In the genomic region with DNA sequence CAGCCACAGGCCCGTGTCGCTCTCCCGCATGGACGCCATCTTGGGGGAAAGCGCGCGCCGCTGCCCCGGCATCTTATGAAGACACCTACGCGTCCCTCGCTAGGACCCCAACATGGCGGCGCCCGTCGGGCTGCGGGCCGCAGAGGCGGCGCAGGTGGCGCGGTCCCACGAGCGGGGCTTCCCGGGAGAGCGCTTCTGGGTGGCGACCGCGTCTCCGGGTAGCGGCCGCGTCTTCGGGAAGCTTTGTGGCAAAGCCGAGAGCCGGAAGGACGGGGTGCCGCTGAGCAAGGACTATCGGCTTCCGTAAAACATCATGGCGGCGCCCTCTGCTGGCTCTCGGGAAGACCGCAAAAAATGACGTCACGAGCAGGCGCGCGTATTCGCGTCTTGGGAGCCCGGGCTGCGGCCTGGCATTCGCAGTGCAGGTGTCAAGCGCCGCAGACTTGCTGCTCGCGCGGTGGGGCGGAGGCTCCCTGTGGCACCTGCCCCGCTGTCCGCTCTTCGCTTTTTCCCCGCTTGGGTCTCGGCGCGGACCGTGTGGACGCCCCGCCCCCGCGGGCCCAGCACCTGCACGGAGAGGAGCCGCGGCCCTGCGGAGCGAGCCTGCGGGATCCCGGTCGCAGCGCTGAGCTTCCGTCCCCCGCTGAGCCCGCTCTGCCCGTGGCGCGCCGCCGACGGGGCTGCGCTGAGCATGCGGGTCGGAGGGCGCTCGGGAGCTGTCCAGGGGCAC, we compare ENCODE assay signal across 1 cellular context.
A peak's percentile ranks its signal among the peaks of the same experiment; 100 is the strongest.
TF ChIP-seq lines count a peak whose summit lies in the region.

A gene (minus strand): TSS at position 54 of the 730 bp plus-strand sequence. CDS start 15 bp downstream, at position 39.

TF ChIP-seq in HepG2, 621 proteins besides CTCF, POLR2A, EP300 and RAD21 (continued from another document and continues in another):
- TF ChIP-seq, protein P1, sequence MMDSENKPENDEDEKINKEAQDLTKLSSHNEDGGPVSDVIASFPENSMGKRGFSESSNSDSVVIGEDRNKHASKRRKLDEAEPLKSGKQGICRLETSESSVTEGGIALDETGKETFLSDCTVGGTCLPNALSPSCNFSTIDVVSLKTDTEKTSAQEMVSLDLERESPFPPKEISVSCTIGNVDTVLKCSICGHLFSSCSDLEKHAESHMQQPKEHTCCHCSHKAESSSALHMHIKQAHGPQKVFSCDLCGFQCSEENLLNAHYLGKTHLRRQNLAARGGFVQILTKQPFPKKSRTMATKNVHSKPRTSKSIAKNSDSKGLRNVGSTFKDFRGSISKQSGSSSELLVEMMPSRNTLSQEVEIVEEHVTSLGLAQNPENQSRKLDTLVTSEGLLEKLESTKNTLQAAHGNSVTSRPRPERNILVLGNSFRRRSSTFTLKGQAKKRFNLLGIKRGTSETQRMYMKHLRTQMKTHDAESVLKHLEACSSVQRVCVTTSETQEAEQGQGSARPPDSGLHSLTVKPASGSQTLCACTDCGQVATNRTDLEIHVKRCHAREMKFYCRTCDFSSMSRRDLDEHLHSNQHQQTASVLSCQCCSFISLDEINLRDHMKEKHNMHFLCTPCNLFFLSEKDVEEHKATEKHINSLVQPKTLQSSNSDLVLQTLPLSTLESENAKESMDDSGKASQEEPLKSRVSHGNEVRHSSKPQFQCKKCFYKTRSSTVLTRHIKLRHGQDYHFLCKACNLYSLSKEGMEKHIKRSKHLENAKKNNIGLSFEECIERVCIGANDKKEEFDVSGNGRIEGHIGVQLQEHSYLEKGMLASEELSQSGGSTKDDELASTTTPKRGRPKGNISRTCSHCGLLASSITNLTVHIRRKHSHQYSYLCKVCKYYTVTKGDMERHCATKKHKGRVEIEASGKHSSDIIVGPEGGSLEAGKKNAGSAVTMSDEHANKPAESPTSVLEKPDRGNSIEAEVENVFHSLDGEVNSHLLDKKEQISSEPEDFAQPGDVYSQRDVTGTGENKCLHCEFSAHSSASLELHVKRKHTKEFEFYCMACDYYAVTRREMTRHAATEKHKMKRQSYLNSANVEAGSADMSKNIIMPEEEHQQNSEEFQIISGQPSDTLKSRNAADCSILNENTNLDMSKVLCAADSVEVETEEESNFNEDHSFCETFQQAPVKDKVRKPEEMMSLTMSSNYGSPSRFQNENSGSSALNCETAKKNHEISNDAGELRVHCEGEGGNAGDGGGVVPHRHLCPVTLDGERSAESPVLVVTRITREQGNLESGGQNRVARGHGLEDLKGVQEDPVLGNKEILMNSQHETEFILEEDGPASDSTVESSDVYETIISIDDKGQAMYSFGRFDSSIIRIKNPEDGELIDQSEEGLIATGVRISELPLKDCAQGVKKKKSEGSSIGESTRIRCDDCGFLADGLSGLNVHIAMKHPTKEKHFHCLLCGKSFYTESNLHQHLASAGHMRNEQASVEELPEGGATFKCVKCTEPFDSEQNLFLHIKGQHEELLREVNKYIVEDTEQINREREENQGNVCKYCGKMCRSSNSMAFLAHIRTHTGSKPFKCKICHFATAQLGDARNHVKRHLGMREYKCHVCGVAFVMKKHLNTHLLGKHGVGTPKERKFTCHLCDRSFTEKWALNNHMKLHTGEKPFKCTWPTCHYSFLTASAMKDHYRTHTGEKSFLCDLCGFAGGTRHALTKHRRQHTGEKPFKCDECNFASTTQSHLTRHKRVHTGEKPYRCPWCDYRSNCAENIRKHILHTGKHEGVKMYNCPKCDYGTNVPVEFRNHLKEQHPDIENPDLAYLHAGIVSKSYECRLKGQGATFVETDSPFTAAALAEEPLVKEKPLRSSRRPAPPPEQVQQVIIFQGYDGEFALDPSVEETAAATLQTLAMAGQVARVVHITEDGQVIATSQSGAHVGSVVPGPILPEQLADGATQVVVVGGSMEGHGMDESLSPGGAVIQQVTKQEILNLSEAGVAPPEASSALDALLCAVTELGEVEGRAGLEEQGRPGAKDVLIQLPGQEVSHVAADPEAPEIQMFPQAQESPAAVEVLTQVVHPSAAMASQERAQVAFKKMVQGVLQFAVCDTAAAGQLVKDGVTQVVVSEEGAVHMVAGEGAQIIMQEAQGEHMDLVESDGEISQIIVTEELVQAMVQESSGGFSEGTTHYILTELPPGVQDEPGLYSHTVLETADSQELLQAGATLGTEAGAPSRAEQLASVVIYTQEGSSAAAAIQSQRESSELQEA (CRISPR knock-in tag; IDR thresholded peaks at IDR 0.05; ENCODE audit: not compliant biosample characterization) = peak; percentile 85
- peak; percentile 28 for TF ChIP-seq PTBP1 (IDR thresholded peaks at IDR 0.05; ENCODE audit: low read depth, low read length, poor library complexity, severe bottlenecking)
- 0 out of 2 replicates have a peak, but pooled peaks have one; percentile 41 for TF ChIP-seq KDM3A (CRISPR knock-in tag; IDR thresholded peaks at IDR 0.05; ENCODE audit: low read depth)
- no peak for TF ChIP-seq ZBTB1 (CRISPR knock-in tag; IDR thresholded peaks at IDR 0.05; ENCODE audit: borderline replicate concordance)
- TF ChIP-seq, protein P2, sequence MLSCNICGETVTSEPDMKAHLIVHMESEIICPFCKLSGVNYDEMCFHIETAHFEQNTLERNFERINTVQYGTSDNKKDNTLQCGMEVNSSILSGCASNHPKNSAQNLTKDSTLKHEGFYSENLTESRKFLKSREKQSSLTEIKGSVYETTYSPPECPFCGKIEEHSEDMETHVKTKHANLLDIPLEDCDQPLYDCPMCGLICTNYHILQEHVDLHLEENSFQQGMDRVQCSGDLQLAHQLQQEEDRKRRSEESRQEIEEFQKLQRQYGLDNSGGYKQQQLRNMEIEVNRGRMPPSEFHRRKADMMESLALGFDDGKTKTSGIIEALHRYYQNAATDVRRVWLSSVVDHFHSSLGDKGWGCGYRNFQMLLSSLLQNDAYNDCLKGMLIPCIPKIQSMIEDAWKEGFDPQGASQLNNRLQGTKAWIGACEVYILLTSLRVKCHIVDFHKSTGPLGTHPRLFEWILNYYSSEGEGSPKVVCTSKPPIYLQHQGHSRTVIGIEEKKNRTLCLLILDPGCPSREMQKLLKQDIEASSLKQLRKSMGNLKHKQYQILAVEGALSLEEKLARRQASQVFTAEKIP (CRISPR knock-in tag; IDR thresholded peaks at IDR 0.05; ENCODE audit: borderline replicate concordance) = no peak
- no peak for TF ChIP-seq ZKSCAN5 (CRISPR knock-in tag; IDR thresholded peaks at IDR 0.05)
- peak; percentile 31; the same call in 1 of the 2 replicates for TF ChIP-seq SMAD1 (CRISPR knock-in tag; IDR thresholded peaks at IDR 0.05; ENCODE audit: borderline replicate concordance, low read depth)
- TF ChIP-seq ETV6 (CRISPR knock-in tag; conservative IDR thresholded peaks at IDR 0.05) = peak; percentile 3; the same call in 1 of the 2 replicates
- peak; percentile 98 for TF ChIP-seq ATF7 (IDR thresholded peaks at IDR 0.05)
- peak; percentile 94 for TF ChIP-seq ATF7 (CRISPR knock-in tag; IDR thresholded peaks at IDR 0.05)
- TF ChIP-seq JUND (CRISPR knock-in tag; IDR thresholded peaks at IDR 0.05) = peak; percentile 78
- TF ChIP-seq SP140L (CRISPR knock-in tag; IDR thresholded peaks at IDR 0.05; ENCODE audit: borderline replicate concordance) = no peak
- no peak for TF ChIP-seq ZNF282 (IDR thresholded peaks at IDR 0.05; ENCODE audit: partially characterized antibody)
- no peak for TF ChIP-seq SP5 (CRISPR knock-in tag; IDR thresholded peaks at IDR 0.05; ENCODE audit: borderline replicate concordance, low read depth)
- TF ChIP-seq MZF1 (CRISPR knock-in tag; IDR thresholded peaks at IDR 0.05; ENCODE audit: borderline replicate concordance) = no peak
- TF ChIP-seq, protein P3, sequence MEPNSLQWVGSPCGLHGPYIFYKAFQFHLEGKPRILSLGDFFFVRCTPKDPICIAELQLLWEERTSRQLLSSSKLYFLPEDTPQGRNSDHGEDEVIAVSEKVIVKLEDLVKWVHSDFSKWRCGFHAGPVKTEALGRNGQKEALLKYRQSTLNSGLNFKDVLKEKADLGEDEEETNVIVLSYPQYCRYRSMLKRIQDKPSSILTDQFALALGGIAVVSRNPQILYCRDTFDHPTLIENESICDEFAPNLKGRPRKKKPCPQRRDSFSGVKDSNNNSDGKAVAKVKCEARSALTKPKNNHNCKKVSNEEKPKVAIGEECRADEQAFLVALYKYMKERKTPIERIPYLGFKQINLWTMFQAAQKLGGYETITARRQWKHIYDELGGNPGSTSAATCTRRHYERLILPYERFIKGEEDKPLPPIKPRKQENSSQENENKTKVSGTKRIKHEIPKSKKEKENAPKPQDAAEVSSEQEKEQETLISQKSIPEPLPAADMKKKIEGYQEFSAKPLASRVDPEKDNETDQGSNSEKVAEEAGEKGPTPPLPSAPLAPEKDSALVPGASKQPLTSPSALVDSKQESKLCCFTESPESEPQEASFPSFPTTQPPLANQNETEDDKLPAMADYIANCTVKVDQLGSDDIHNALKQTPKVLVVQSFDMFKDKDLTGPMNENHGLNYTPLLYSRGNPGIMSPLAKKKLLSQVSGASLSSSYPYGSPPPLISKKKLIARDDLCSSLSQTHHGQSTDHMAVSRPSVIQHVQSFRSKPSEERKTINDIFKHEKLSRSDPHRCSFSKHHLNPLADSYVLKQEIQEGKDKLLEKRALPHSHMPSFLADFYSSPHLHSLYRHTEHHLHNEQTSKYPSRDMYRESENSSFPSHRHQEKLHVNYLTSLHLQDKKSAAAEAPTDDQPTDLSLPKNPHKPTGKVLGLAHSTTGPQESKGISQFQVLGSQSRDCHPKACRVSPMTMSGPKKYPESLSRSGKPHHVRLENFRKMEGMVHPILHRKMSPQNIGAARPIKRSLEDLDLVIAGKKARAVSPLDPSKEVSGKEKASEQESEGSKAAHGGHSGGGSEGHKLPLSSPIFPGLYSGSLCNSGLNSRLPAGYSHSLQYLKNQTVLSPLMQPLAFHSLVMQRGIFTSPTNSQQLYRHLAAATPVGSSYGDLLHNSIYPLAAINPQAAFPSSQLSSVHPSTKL (CRISPR knock-in tag; IDR thresholded peaks at IDR 0.05) = peak; percentile 32
- no peak for TF ChIP-seq SMYD3 (CRISPR knock-in tag; IDR thresholded peaks at IDR 0.05)
- TF ChIP-seq ZNF232 (CRISPR knock-in tag; IDR thresholded peaks at IDR 0.05; ENCODE audit: borderline replicate concordance) = peak; percentile 18; the same call in 1 of the 2 replicates
- no peak for TF ChIP-seq FOXJ3 (CRISPR knock-in tag; IDR thresholded peaks at IDR 0.05; ENCODE audit: borderline replicate concordance)
- peak; percentile 63 for TF ChIP-seq ARNTL (CRISPR knock-in tag; IDR thresholded peaks at IDR 0.05)
- TF ChIP-seq FOXM1 (CRISPR knock-in tag; IDR thresholded peaks at IDR 0.05) = 0 out of 2 replicates have a peak, but pooled peaks have one; percentile 31
- no peak for TF ChIP-seq HOXA7 (CRISPR knock-in tag; IDR thresholded peaks at IDR 0.05)
- peak; percentile 73; the same call in 1 of the 2 replicates for TF ChIP-seq ZNF678 (CRISPR knock-in tag; IDR thresholded peaks at IDR 0.05)
- no peak; the same call in 1 of the 2 replicates for TF ChIP-seq WIZ (CRISPR knock-in tag; IDR thresholded peaks at IDR 0.05)
- TF ChIP-seq CAMTA2 (CRISPR knock-in tag; IDR thresholded peaks at IDR 0.05; ENCODE audit: borderline replicate concordance) = no peak
- TF ChIP-seq, protein P4, sequence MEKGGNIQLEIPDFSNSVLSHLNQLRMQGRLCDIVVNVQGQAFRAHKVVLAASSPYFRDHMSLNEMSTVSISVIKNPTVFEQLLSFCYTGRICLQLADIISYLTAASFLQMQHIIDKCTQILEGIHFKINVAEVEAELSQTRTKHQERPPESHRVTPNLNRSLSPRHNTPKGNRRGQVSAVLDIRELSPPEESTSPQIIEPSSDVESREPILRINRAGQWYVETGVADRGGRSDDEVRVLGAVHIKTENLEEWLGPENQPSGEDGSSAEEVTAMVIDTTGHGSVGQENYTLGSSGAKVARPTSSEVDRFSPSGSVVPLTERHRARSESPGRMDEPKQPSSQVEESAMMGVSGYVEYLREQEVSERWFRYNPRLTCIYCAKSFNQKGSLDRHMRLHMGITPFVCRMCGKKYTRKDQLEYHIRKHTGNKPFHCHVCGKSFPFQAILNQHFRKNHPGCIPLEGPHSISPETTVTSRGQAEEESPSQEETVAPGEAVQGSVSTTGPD (CRISPR knock-in tag; IDR thresholded peaks at IDR 0.05) = no peak
- TF ChIP-seq, protein P5, sequence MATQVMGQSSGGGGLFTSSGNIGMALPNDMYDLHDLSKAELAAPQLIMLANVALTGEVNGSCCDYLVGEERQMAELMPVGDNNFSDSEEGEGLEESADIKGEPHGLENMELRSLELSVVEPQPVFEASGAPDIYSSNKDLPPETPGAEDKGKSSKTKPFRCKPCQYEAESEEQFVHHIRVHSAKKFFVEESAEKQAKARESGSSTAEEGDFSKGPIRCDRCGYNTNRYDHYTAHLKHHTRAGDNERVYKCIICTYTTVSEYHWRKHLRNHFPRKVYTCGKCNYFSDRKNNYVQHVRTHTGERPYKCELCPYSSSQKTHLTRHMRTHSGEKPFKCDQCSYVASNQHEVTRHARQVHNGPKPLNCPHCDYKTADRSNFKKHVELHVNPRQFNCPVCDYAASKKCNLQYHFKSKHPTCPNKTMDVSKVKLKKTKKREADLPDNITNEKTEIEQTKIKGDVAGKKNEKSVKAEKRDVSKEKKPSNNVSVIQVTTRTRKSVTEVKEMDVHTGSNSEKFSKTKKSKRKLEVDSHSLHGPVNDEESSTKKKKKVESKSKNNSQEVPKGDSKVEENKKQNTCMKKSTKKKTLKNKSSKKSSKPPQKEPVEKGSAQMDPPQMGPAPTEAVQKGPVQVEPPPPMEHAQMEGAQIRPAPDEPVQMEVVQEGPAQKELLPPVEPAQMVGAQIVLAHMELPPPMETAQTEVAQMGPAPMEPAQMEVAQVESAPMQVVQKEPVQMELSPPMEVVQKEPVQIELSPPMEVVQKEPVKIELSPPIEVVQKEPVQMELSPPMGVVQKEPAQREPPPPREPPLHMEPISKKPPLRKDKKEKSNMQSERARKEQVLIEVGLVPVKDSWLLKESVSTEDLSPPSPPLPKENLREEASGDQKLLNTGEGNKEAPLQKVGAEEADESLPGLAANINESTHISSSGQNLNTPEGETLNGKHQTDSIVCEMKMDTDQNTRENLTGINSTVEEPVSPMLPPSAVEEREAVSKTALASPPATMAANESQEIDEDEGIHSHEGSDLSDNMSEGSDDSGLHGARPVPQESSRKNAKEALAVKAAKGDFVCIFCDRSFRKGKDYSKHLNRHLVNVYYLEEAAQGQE (IDR thresholded peaks at IDR 0.05; ENCODE audit: borderline replicate concordance in 1 of 2, low read depth in 1 of 2, low read length in 2 of 2) = peak in 1 of 2 experiments; percentile 66; a peak in 1 of 4 replicates
- peak; percentile 40; the same call in 1 of the 2 replicates for TF ChIP-seq STAT5B (CRISPR knock-in tag; IDR thresholded peaks at IDR 0.05)
- TF ChIP-seq CREB1 (IDR thresholded peaks at IDR 0.05) = peak; percentile 100
- TF ChIP-seq CREB1 (CRISPR knock-in tag; IDR thresholded peaks at IDR 0.05) = peak; percentile 97
